23 cellular contexts compared by ENCODE assay signal in genomic region chr5:125316386-125316785, GRCh38.
A peak's percentile ranks its signal among the peaks of the same experiment; 100 is the strongest.
DNase-seq lines count a peak whose midpoint lies in the region; ATAC-seq, FAIRE-seq and TF ChIP-seq lines count a peak whose summit lies in the region.
"Had no signal": no experiment of that assay in that cellular context is flagged by ENCODE, and none has a peak within 500 bp of the region (broad histone marks: within the 10 kb centered on the region; RNA-seq: fewer than 3 reads in every experiment).

No MANE protein-coding gene starts in this region.

- H3K36me3 ChIP-seq in GM23248 (ENCODE audit: low read depth) (no peaks in the 10 kb centered on the region), osteoblast (ENCODE audit: insufficient read depth, low read length) (no peaks in the 10 kb centered on the region), kidney (ENCODE audit: control insufficient read depth in 1 of 2, insufficient read depth in 2 of 2, low read length in 2 of 2) (no peaks in the 10 kb centered on the region)
- H3K36me3 ChIP-seq: BLaER1 had no signal

- no peak for ATAC-seq in GM19023 (IDR thresholded peaks at IDR 0.05; ENCODE audit: unreplicated experiment)
- ATAC-seq in GM21786 (IDR thresholded peaks at IDR 0.05; ENCODE audit: unreplicated experiment) = no peak

- peak; percentile 5 for DNase-seq in GM23248
- DNase-seq in choroid plexus epithelial cell (ENCODE audit: low read depth) = peak; percentile 33
- peak; percentile 15 for DNase-seq in iris pigment epithelial cell (ENCODE audit: low read depth)
- DNase-seq in osteoblast (ENCODE audit: insufficient read length, low spot score, missing footprints) = peak; percentile 4
- no peak for DNase-seq in kidney
- DNase-seq in activated CD8-positive, alpha-beta memory T cell treated with anti-CD3 and anti-CD28 coated beads for 24 hours = no peak
- DNase-seq: CD4-positive, alpha-beta T cell; COR-L47; IMR-90; NCI-H2227 treated with DMSO at 0.1 percent for 48 hours; NCI-H510A; NCI-H748 treated with DMSO at 0.1 percent for 48 hours; PC-9; SIG-M5 had no signal

- WGBS in GM23248 (ENCODE audit: low coverage in 1 of 2, low lambda C conversion rate in 2 of 2, missing lambda C conversion rate in 2 of 2), 2 experiments = 33 to 38% methylated on average over 3 of the region's 3 CpGs

- H3K9me3 ChIP-seq in GM23248 (ENCODE audit: low read depth) (no peaks in the 10 kb centered on the region), osteoblast (ENCODE audit: low read depth, low read length) (no peaks in the 10 kb centered on the region), kidney (ENCODE audit: control insufficient read depth in 1 of 2, low read length in 2 of 2) (peaks cover 0 to 5% of the 10 kb centered on the region in 2 donors)

- peaks cover 3% of the 10 kb centered on the region for H3F3A ChIP-seq in GM23248 (ENCODE audit: insufficient read depth)

- H3K79me2 ChIP-seq in GM23248 (ENCODE audit: insufficient read depth) = no peaks in the 10 kb centered on the region
- H3K79me2 ChIP-seq in osteoblast (ENCODE audit: insufficient read depth, low read length) = no peaks in the 10 kb centered on the region

- H3K4me3 ChIP-seq in GM23248 = no peak overlapping the region
- no peak overlapping the region for H3K4me3 ChIP-seq in choroid plexus epithelial cell (ENCODE audit: low read depth, low read length)
- no peak overlapping the region for H3K4me3 ChIP-seq in osteoblast (ENCODE audit: insufficient read depth, low read length)
- no peak overlapping the region for H3K4me3 ChIP-seq in kidney (ENCODE audit: low read length in 2 of 2)
- H3K4me3 ChIP-seq: BLaER1, PC-9 had no signal

- in situ Hi-C loops in GM23248 (cut with MboI) = no loop called here

- no peaks in the 10 kb centered on the region for H3K27me3 ChIP-seq in GM23248 (replicated peaks; ENCODE audit: insufficient read depth)
- no peaks in the 10 kb centered on the region for H3K27me3 ChIP-seq in osteoblast (ENCODE audit: insufficient read depth, low read length)
- H3K27me3 ChIP-seq: BLaER1 had no signal

- H3K4me2 ChIP-seq in GM23248 (ENCODE audit: unreplicated experiment) (no peak overlapping the region), osteoblast (ENCODE audit: insufficient read depth, low read length) (no peak overlapping the region)
- H3K4me2 ChIP-seq: BLaER1, KMS-11, PC-9 had no signal

- no peak overlapping the region for H2AFZ ChIP-seq in GM23248
- H2AFZ ChIP-seq in osteoblast (ENCODE audit: low read length) = no peak overlapping the region
- H2AFZ ChIP-seq: PC-9 had no signal

- peaks cover 21% of the 10 kb centered on the region for H3K4me1 ChIP-seq in GM23248 (ENCODE audit: insufficient read depth)
- H3K4me1 ChIP-seq in osteoblast (ENCODE audit: insufficient read depth, low read length) = peaks cover 10% of the 10 kb centered on the region
- H3K4me1 ChIP-seq in kidney (ENCODE audit: control insufficient read depth in 1 of 2, insufficient read depth in 1 of 2, low read depth in 1 of 2, low read length in 2 of 2) = no peaks in the 10 kb centered on the region
- H3K4me1 ChIP-seq: BLaER1 had no signal

- H4K20me1 ChIP-seq in GM23248 (ENCODE audit: insufficient read depth) (no peaks in the 10 kb centered on the region), osteoblast (ENCODE audit: insufficient read depth, low read length) (no peaks in the 10 kb centered on the region)
- H4K20me1 ChIP-seq: BLaER1 had no signal

- intact Hi-C loops in kidney (cut with DNase I) = no loop called here

- TF ChIP-seq CTCF in choroid plexus epithelial cell (conservative IDR thresholded peaks at IDR 0.05; ENCODE audit: low read depth, low read length) = no peak
- no peak for TF ChIP-seq CTCF in osteoblast (IDR thresholded peaks at IDR 0.05; ENCODE audit: extremely low read depth, low read depth, low read length)
- no peak for TF ChIP-seq CTCF in kidney (IDR thresholded peaks at IDR 0.05; ENCODE audit: borderline replicate concordance, extremely low read depth, insufficient read depth)

- H3K9me2 ChIP-seq in GM23248 (ENCODE audit: insufficient read depth) = no peaks in the 10 kb centered on the region

- no peak overlapping the region for H3K9ac ChIP-seq in GM23248
- H3K9ac ChIP-seq in kidney (ENCODE audit: low read length in 2 of 2) = no peak overlapping the region
- H3K9ac ChIP-seq: BLaER1, KMS-11 had no signal

- no peak for FAIRE-seq in kidney (lab: Jason Lieb, UNC)
- FAIRE-seq: A204.1, GM12892, GM18507, GM19239 had no signal

- H3K27ac ChIP-seq in GM23248 (no peak overlapping the region), osteoblast (ENCODE audit: low read depth, low read length) (no peak overlapping the region), kidney (ENCODE audit: low read depth in 2 of 2, low read length in 2 of 2) (no peak overlapping the region)
- H3K27ac ChIP-seq: BLaER1, KMS-11, PC-9, RWPE1 had no signal

Comparison
In these comparisons a context has a peak if more than half of its experiments do, and no peak if none do; other contexts are left out.
1. DNase-seq: peak in GM23248 (single experiment), choroid plexus epithelial cell (single experiment), iris pigment epithelial cell (single experiment) and osteoblast (single experiment); none in kidney (single experiment) and activated CD8-positive, alpha-beta memory T cell treated with anti-CD3 and anti-CD28 coated beads for 24 hours (single experiment).